8 cellular contexts compared by ENCODE assay signal in genomic region chr9:128818099-128818838, GRCh38. TPM values are rescaled to one million over a fixed set of nuclear protein-coding genes. Genes with fewer than 3 reads are reported as not detected.
A peak's percentile ranks its signal among the peaks of the same experiment; 100 is the strongest.
DNase-seq lines count a peak whose midpoint lies in the region; ATAC-seq, FAIRE-seq and TF ChIP-seq lines count a peak whose summit lies in the region.

TSS of gene ENDOG (plus strand) at chr9:128818500. CDS start at chr9:128818685, 185 bp downstream.

- no peak within 1 kb of the TSS for H2AFZ ChIP-seq in OCI-LY1 (ENCODE audit: low read length)

- no peaks in the 10 kb centered on the region for H3K27me3 ChIP-seq in OCI-LY1 (ENCODE audit: insufficient read depth, low read length)

- peak; percentile 99 for DNase-seq in DMS 273 (lab: John Stamatoyannopoulos, UW; ENCODE audit: unreplicated experiment)
- peak; percentile 99 for DNase-seq in HuH-7 (ENCODE audit: low spot score)
- peak; percentile 98 for DNase-seq in activated CD8-positive, alpha-beta memory T cell treated with anti-CD3 and anti-CD28 coated beads, Interleukin-2, amount 50 U/mL, for 4 hours
- peak; percentile 91 to 96 for DNase-seq in stimulated activated CD8-positive, alpha-beta memory T cell treated with anti-CD3 and anti-CD28 coated beads, Interleukin-15, amount 100 ng/mL, for 4 hours (ENCODE audit: low read depth in 2 of 2)

- peak; percentile 91 for ATAC-seq in GM21423 (IDR thresholded peaks at IDR 0.05; ENCODE audit: unreplicated experiment)

- H3K36me3 ChIP-seq in OCI-LY1 (ENCODE audit: insufficient read depth, low read length) (peaks cover 25% of the 10 kb centered on the region), mesodermal cell (ENCODE audit: control insufficient read depth, insufficient read depth, low read length) (peaks cover 19% of the 10 kb centered on the region)

- peak within 1 kb of the TSS; percentile 96 for H3K4me2 ChIP-seq in OCI-LY1 (ENCODE audit: low read length)

- WGBS in mesodermal cell (ENCODE audit: insufficient coverage in 2 of 2), 2 experiments = 0 to 2% methylated on average over 59 to 69 of the region's 70 CpGs

- H3K4me3 ChIP-seq in OCI-LY1 (ENCODE audit: low read depth, low read length, poor library complexity, severe bottlenecking) (peak within 1 kb of the TSS; percentile 71), mesodermal cell (ENCODE audit: extremely low read depth, insufficient read depth, low read length, poor library complexity, severe bottlenecking) (peak within 1 kb of the TSS; percentile 53)

- peak within 1 kb of the TSS; percentile 55 for H3K27ac ChIP-seq in OCI-LY1 (ENCODE audit: low read depth, low read length, poor library complexity, severe bottlenecking)
- H3K27ac ChIP-seq in mesodermal cell (ENCODE audit: low read depth, low read length, severe bottlenecking) = peak within 1 kb of the TSS; percentile 75

- H3K9ac ChIP-seq in OCI-LY1 (ENCODE audit: low read length) = peak within 1 kb of the TSS; percentile 69

- H3K4me1 ChIP-seq in OCI-LY1 (ENCODE audit: insufficient read depth, low read length, severe bottlenecking) = peaks cover 11% of the 10 kb centered on the region
- peaks cover 11% of the 10 kb centered on the region for H3K4me1 ChIP-seq in mesodermal cell (ENCODE audit: control insufficient read depth, insufficient read depth, low read length, poor library complexity, severe bottlenecking)

- 0 out of 2 replicates have a peak, but pooled peaks cover 5% of the 10 kb centered on the region for H3F3A ChIP-seq in OCI-LY1 (ENCODE audit: insufficient read depth, low read length)

- H4K20me1 ChIP-seq in OCI-LY1 (ENCODE audit: insufficient read depth, low read length) = no peaks in the 10 kb centered on the region

- peak; percentile 86 for TF ChIP-seq CTCF in OCI-LY1 (IDR thresholded peaks at IDR 0.05; ENCODE audit: low read length)

- H3K9me3 ChIP-seq in OCI-LY1 (ENCODE audit: low read length) = no peaks in the 10 kb centered on the region
- peaks cover 3% of the 10 kb centered on the region for H3K9me3 ChIP-seq in mesodermal cell (ENCODE audit: control insufficient read depth, low read length)

- FAIRE-seq in endometrium (lab: Jason Lieb, UNC) = peak; percentile 12

- H3K79me2 ChIP-seq in OCI-LY1 (ENCODE audit: insufficient read depth, low read length) = no peaks in the 10 kb centered on the region

- H3K9me2 ChIP-seq in OCI-LY1 (ENCODE audit: low read depth, low read length) = no peaks in the 10 kb centered on the region

RNA-seq across cellular contexts. Expression of gene ENDOG, which starts in this region (rescaled TPM):
- polyA plus RNA-seq in mesodermal cell (2013, experiment 1 of 2) = 13.0 TPM
- 13.5 TPM for polyA plus RNA-seq in mesodermal cell (2013, experiment 2 of 2)

Comparison
In these comparisons a context has a peak if more than half of its experiments do, and no peak if none do; other contexts are left out.
1. Peak in every context shown above with its lines: DNase-seq, ATAC-seq, H3K4me3 ChIP-seq and H3K27ac ChIP-seq.